In genomic region chr6:46265373-46265772, GRCh38 we compare ENCODE assay signal across 22 cellular contexts.
"Had no signal": no experiment of that assay in that cellular context is flagged by ENCODE, and none has a peak within 500 bp of the region (broad histone marks: within the 10 kb centered on the region; RNA-seq: fewer than 3 reads in every experiment).

No MANE protein-coding gene starts in this region.

- H3K4me3 ChIP-seq: colonic mucosa, esophagus squamous epithelium, gastrocnemius medialis, heart right ventricle, left lung, lower lobe of right lung had no signal

- H3K27me3 Mint-ChIP-seq: effector memory CD8-positive, alpha-beta T cell had no signal

- H3K4me3 Mint-ChIP-seq: dendritic cell treated with granulocyte-macrophage colony-stimulating factor and Interleukin-4, amounts not matched to agents 40 ng/mL and 50 ng/mL, for 4 days; effector memory CD8-positive, alpha-beta T cell; endodermal cell; naive thymus-derived CD4-positive, alpha-beta T cell had no signal

- H3K27ac Mint-ChIP-seq: dendritic cell treated with granulocyte-macrophage colony-stimulating factor and Interleukin-4, amounts not matched to agents 40 ng/mL and 50 ng/mL, for 4 days; effector memory CD8-positive, alpha-beta T cell; endodermal cell; naive thymus-derived CD4-positive, alpha-beta T cell had no signal

- H3K36me3 Mint-ChIP-seq: naive thymus-derived CD4-positive, alpha-beta T cell had no signal

- DNase-seq: colonic mucosa; cortex of kidney; effector CD8-positive, alpha-beta T cell; effector memory CD8-positive, alpha-beta T cell; endodermal cell; erythroblast; esophagus squamous epithelium; foreskin melanocyte; gastrocnemius medialis; glutamatergic neuron; head of caudate nucleus; heart right ventricle; hippocampal formation; left cardiac atrium; left lung; left ventricle myocardium superior; lower lobe of right lung; mesenchymal stem cell; midbrain; naive thymus-derived CD4-positive, alpha-beta T cell had no signal

- ATAC-seq: effector memory CD8-positive, alpha-beta T cell; esophagus mucosa; gastrocnemius medialis; heart right ventricle; left cardiac atrium; left lung; left ventricle myocardium superior; lower lobe of right lung; naive thymus-derived CD4-positive, alpha-beta T cell had no signal

- H3K4me1 Mint-ChIP-seq: endodermal cell; naive thymus-derived CD4-positive, alpha-beta T cell had no signal

- H3K9me3 Mint-ChIP-seq: dendritic cell treated with granulocyte-macrophage colony-stimulating factor and Interleukin-4, amounts not matched to agents 40 ng/mL and 50 ng/mL, for 4 days; effector memory CD8-positive, alpha-beta T cell; endodermal cell had no signal
